1 cellular context compared by ENCODE assay signal in genomic region chr15:45198337-45199135, GRCh38.
TF ChIP-seq lines count a peak whose summit lies in the region.

No MANE protein-coding gene starts in this region.

TF ChIP-seq in K562, 482 proteins besides CTCF, POLR2A, EP300 and RAD21 (continued from another document and continues in another):
- TF ChIP-seq ATF4 (CRISPR knock-in tag; IDR thresholded peaks at IDR 0.05) (no peak), NFE2 (IDR thresholded peaks at IDR 0.05; ENCODE audit: low read depth) (no peak), PATZ1 (CRISPR knock-in tag; IDR thresholded peaks at IDR 0.05; ENCODE audit: borderline replicate concordance) (no peak), PHTF2 (CRISPR knock-in tag; IDR thresholded peaks at IDR 0.05) (no peak), NFXL1 (CRISPR knock-in tag; IDR thresholded peaks at IDR 0.05) (no peak), CBX1 (IDR thresholded peaks at IDR 0.05; ENCODE audit: low read depth) (no peak), EHMT2 (IDR thresholded peaks at IDR 0.05) (no peak), ZBTB2 (IDR thresholded peaks at IDR 0.05) (peak; percentile 86), ZNF146 (CRISPR knock-in tag; IDR thresholded peaks at IDR 0.05; ENCODE audit: unreplicated experiment) (no peak), CEBPG (CRISPR knock-in tag; IDR thresholded peaks at IDR 0.05) (no peak), CEBPG (tag; conservative IDR thresholded peaks at IDR 0.05 in 1 of 2, IDR thresholded peaks at IDR 0.05 in 1 of 2) (no peak), DMBX1 (CRISPR knock-in tag; IDR thresholded peaks at IDR 0.05; ENCODE audit: borderline replicate concordance) (no peak), HEY1 (CRISPR knock-in tag; IDR thresholded peaks at IDR 0.05; ENCODE audit: borderline replicate concordance) (no peak), GTF2B (IDR thresholded peaks at IDR 0.05; ENCODE audit: extremely low read depth, insufficient read length) (no peak), EGR1 (conservative IDR thresholded peaks at IDR 0.05) (no peak), RNF219 (CRISPR knock-in tag; IDR thresholded peaks at IDR 0.05) (no peak), RBM25 (IDR thresholded peaks at IDR 0.05; ENCODE audit: low read depth, low read length, severe bottlenecking) (no peak), NR4A1 (CRISPR knock-in tag; IDR thresholded peaks at IDR 0.05) (0 out of 2 replicates have a peak, but pooled peaks have one; percentile 50), NR4A1 (tag; IDR thresholded peaks at IDR 0.05) (no peak), NFIC (IDR thresholded peaks at IDR 0.05) (peak; percentile 83), POLR2AphosphoS2 (IDR thresholded peaks at IDR 0.05; ENCODE audit: low read length) (no peak), HSF4 (CRISPR knock-in tag; IDR thresholded peaks at IDR 0.05; ENCODE audit: borderline replicate concordance) (no peak), HMG20B (CRISPR knock-in tag; IDR thresholded peaks at IDR 0.05) (no peak), TEAD2 (tag; IDR thresholded peaks at IDR 0.05) (no peak), ZBTB26 (CRISPR knock-in tag; IDR thresholded peaks at IDR 0.05) (no peak), ZFP30 (CRISPR knock-in tag; IDR thresholded peaks at IDR 0.05; ENCODE audit: borderline replicate concordance) (no peak), ZNF165 (CRISPR knock-in tag; IDR thresholded peaks at IDR 0.05; ENCODE audit: borderline replicate concordance) (no peak), THAP7 (CRISPR knock-in tag; IDR thresholded peaks at IDR 0.05) (no peak), TCF7 (IDR thresholded peaks at IDR 0.05; ENCODE audit: borderline replicate concordance) (no peak; the same call in 1 of the 2 replicates), FOXK1 (CRISPR knock-in tag; IDR thresholded peaks at IDR 0.05; ENCODE audit: borderline replicate concordance) (0 out of 2 replicates have a peak, but pooled peaks have one; percentile 64), ZNF3 (CRISPR knock-in tag; IDR thresholded peaks at IDR 0.05) (no peak), NR2C2 (CRISPR knock-in tag; IDR thresholded peaks at IDR 0.05) (peak; percentile 60; the same call in 1 of the 2 replicates), NR2C2 (tag; IDR thresholded peaks at IDR 0.05) (no peak; the same call in none of the 2 replicates), RBM39 (optimal IDR thresholded peaks at IDR 0.05; ENCODE audit: low read depth, low read length) (peak; percentile 47), MLLT1 (IDR thresholded peaks at IDR 0.05) (0 out of 4 replicates have a peak, but pooled peaks of 1 of the 2 experiments have one; percentile 65), GTF2A2 (tag; IDR thresholded peaks at IDR 0.05) (no peak), ZNF518B (CRISPR knock-in tag; IDR thresholded peaks at IDR 0.05) (no peak), RFX1 (IDR thresholded peaks at IDR 0.05) (no peak), MED1 (CRISPR knock-in tag; IDR thresholded peaks at IDR 0.05; ENCODE audit: borderline replicate concordance) (no peak), ZNF668 (CRISPR knock-in tag; IDR thresholded peaks at IDR 0.05) (no peak), HNRNPH1 (optimal IDR thresholded peaks at IDR 0.05; ENCODE audit: low read depth, low read length) (no peak), ETV5 (CRISPR knock-in tag; IDR thresholded peaks at IDR 0.05; ENCODE audit: low read depth) (peak; percentile 87), BRD4 (IDR thresholded peaks at IDR 0.05) (peak; percentile 86; the same call in 1 of the 2 replicates), FOXP1 (CRISPR knock-in tag; IDR thresholded peaks at IDR 0.05) (peak; percentile 65; the same call in 1 of the 2 replicates), TBL1XR1 (IDR thresholded peaks at IDR 0.05; ENCODE audit: low read length in 2 of 2) (peak in 1 of 2 experiments; percentile 91; a peak in 2 of 4 replicates), ZNF707 (CRISPR knock-in tag; conservative IDR thresholded peaks at IDR 0.05) (no peak), ZNF280A (IDR thresholded peaks at IDR 0.05; ENCODE audit: low read depth, partially characterized antibody) (no peak), ZNF444 (CRISPR knock-in tag; IDR thresholded peaks at IDR 0.05) (no peak), STAT6 (CRISPR knock-in tag; IDR thresholded peaks at IDR 0.05) (no peak)
